In genomic region chr15:50107591-50108408, GRCh38 we compare ENCODE assay signal across 8 cellular contexts. TPM values are rescaled to one million over a fixed set of nuclear protein-coding genes. Genes with fewer than 3 reads are reported as not detected.
DNase-seq lines count a peak whose midpoint lies in the region; ATAC-seq and TF ChIP-seq lines count a peak whose summit lies in the region.

No MANE protein-coding gene starts in this region.

- H3K27ac ChIP-seq in colonic mucosa = peak overlapping the region; percentile 30
- peak overlapping the region; percentile 52 for H3K27ac ChIP-seq in upper lobe of right lung

- H3K9me3 ChIP-seq in colonic mucosa (no peaks in the 10 kb centered on the region), upper lobe of right lung (no peaks in the 10 kb centered on the region)

- POLR2A ChIA-PET in GM10248 (lab: Yijun Ruan, JAX) = no interaction called here

- CTCF ChIA-PET in GM10248 (lab: Yijun Ruan, JAX) = no interaction called here

- no peak for TF ChIP-seq CTCF in GM10248 (IDR thresholded peaks at IDR 0.05; ENCODE audit: control extremely low read depth, extremely low read depth, low read depth, missing control alignments)
- TF ChIP-seq CTCF in GM20000 (IDR thresholded peaks at IDR 0.05; ENCODE audit: extremely low read depth, missing control alignments) = no peak
- TF ChIP-seq CTCF in colonic mucosa (IDR thresholded peaks at IDR 0.05) = no peak
- no peak for TF ChIP-seq CTCF in upper lobe of right lung (IDR thresholded peaks at IDR 0.05)

- DNase-seq in GM10248 (ENCODE audit: extremely low spot score) (peak; percentile 65), GM20000 (ENCODE audit: low spot score) (peak; percentile 65), colonic mucosa (no peak), upper lobe of right lung (no peak), NCI-H187 (lab: John Stamatoyannopoulos, UW) (no peak), AG08395 (ENCODE audit: low spot score) (no peak), GM03348 (ENCODE audit: low spot score) (no peak)

- no peak overlapping the region for H3K9ac ChIP-seq in colonic mucosa (ENCODE audit: low read depth in 2 of 2, low read length in 2 of 2)

- no peaks in the 10 kb centered on the region for H3K27me3 ChIP-seq in colonic mucosa
- H3K27me3 ChIP-seq in upper lobe of right lung = no peaks in the 10 kb centered on the region

- intact Hi-C loops in colonic mucosa (cut with DNase I) (no loop called here), upper lobe of right lung (cut with DNase I) (no loop called here)

- peak; percentile 98 for ATAC-seq in HG03460 (IDR thresholded peaks at IDR 0.05; ENCODE audit: unreplicated experiment)
- ATAC-seq in upper lobe of right lung = peak; percentile 93

- no peaks in the 10 kb centered on the region for H3K4me1 ChIP-seq in colonic mucosa
- peaks cover 4% of the 10 kb centered on the region for H3K4me1 ChIP-seq in upper lobe of right lung

- H3K36me3 ChIP-seq in colonic mucosa (no peaks in the 10 kb centered on the region), upper lobe of right lung (no peaks in the 10 kb centered on the region)

- H3K4me3 ChIP-seq in colonic mucosa (no peak overlapping the region), upper lobe of right lung (no peak overlapping the region)

RNA-seq across cellular contexts. Expression of gene ATP8B4, which starts 11.2 kb away (rescaled TPM):
- total RNA-seq in colonic mucosa (1 to 10 TPM; 2.7 to 3.0 TPM), upper lobe of right lung (9.4 TPM)

Comparison
In these comparisons a context has a peak if more than half of its experiments do, and no peak if none do; other contexts are left out.
1. DNase-seq: peak in GM10248 (single experiment) and GM20000 (single experiment); none in colonic mucosa (single experiment), upper lobe of right lung (single experiment), NCI-H187 (0 of 2), AG08395 (single experiment) and GM03348 (single experiment).